ENCODE assay signal across 21 cellular contexts in genomic region chr18:22828171-22828570, GRCh38.
DNase-seq lines count a peak whose midpoint lies in the region; ATAC-seq and TF ChIP-seq lines count a peak whose summit lies in the region.
"Had no signal": no experiment of that assay in that cellular context is flagged by ENCODE, and none has a peak within 500 bp of the region (broad histone marks: within the 10 kb centered on the region; RNA-seq: fewer than 3 reads in every experiment).

No MANE protein-coding gene starts in this region.

- H3K27me3 ChIP-seq in uterus (no peaks in the 10 kb centered on the region), Caco-2 (replicated peaks; ENCODE audit: control insufficient read depth, insufficient read depth, low read length) (no peaks in the 10 kb centered on the region)
- H3K27me3 ChIP-seq: adrenal gland, testis had no signal

- intact Hi-C loops in uterus (cut with DNase I; ENCODE audit: low total_unique reads) (no loop called here), Caco-2 (cut with micrococcal nuclease; ENCODE audit: unreplicated experiment) (no loop called here)

- no peaks in the 10 kb centered on the region for H3K36me3 Mint-ChIP-seq in activated T-cell treated with anti-CD3 and anti-CD28 coated beads, Interleukin-2, amount 50 U/mL, for 72 hours (ENCODE audit: insufficient read depth in 2 of 2)
- no peaks in the 10 kb centered on the region for H3K36me3 Mint-ChIP-seq in progenitor cell of endocrine pancreas (ENCODE audit: insufficient read depth)
- H3K36me3 Mint-ChIP-seq in activated CD8-positive, alpha-beta T cell treated with anti-CD3 and anti-CD28 coated beads, Interleukin-2, amount 10 ng/mL, durations not matched to agents 7 days and 5 days (ENCODE audit: low read depth), result no peaks in the 10 kb centered on the region
- peaks cover 4% of the 10 kb centered on the region for H3K36me3 Mint-ChIP-seq in Caco-2 (ENCODE audit: insufficient read depth, unreplicated experiment)

- POLR2A ChIA-PET in RWPE1 (lab: Yijun Ruan, JAX; ENCODE audit: low non-redundant PET) (no interaction called here), Caco-2 (lab: Charles Lee) (no interaction called here)
- POLR2A ChIA-PET in activated CD8-positive, alpha-beta T cell treated with anti-CD3 and anti-CD28 coated beads, Interleukin-2, amount 10 ng/mL, durations not matched to agents 7 days and 5 days (lab: Charles Lee), result no interaction called here

- H3K9me3 ChIP-seq in uterus (no peaks in the 10 kb centered on the region), Caco-2 (peaks cover 3% of the 10 kb centered on the region; the same call in 1 of the 2 replicates)
- H3K9me3 ChIP-seq: adrenal gland, testis had no signal

- CTCF ChIA-PET in RWPE1 (lab: Yijun Ruan, JAX), result no interaction called here
- CTCF ChIA-PET in activated CD8-positive, alpha-beta T cell treated with anti-CD3 and anti-CD28 coated beads, Interleukin-2, amount 10 ng/mL, durations not matched to agents 7 days and 5 days (lab: Charles Lee), result no interaction called here
- CTCF ChIA-PET in Caco-2 (lab: Charles Lee), result no interaction called here

- DNase-seq in activated T-cell treated with anti-CD3 and anti-CD28 coated beads, Interleukin-2, amount 50 U/mL, for 72 hours, result no peak
- no peak for DNase-seq in activated T-cell treated with anti-CD3 and anti-CD28 coated beads for 4 hours
- peak; percentile 64 for DNase-seq in RWPE1 (ENCODE audit: low spot score)
- DNase-seq in fibroblast of mammary gland (ENCODE audit: low read depth), result peak; percentile 62
- DNase-seq in uterus, result no peak
- no peak for DNase-seq in progenitor cell of endocrine pancreas (ENCODE audit: low spot score, unreplicated experiment)
- no peak for DNase-seq in activated CD8-positive, alpha-beta T cell treated with anti-CD3 and anti-CD28 coated beads, Interleukin-2, amount 10 ng/mL, durations not matched to agents 7 days and 5 days
- no peak for DNase-seq in Caco-2
- DNase-seq: 8988T; activated B cell treated with CpG ODN at 0.5 μM for 24 hours; adrenal gland; C1 segment of cervical spinal cord; cerebellar nuclear complex; effector CD4-positive, alpha-beta T cell; hippocampal formation; NCI-H1930; NCI-H446 treated with DMSO at 0.1 percent for 48 hours; nephron progenitor cell; testis had no signal

- H3K27ac Mint-ChIP-seq in activated T-cell treated with anti-CD3 and anti-CD28 coated beads, Interleukin-2, amount 50 U/mL, for 72 hours, result peak overlapping the region; percentile 9
- H3K27ac Mint-ChIP-seq in progenitor cell of endocrine pancreas (no peak overlapping the region), Caco-2 (ENCODE audit: unreplicated experiment) (no peak overlapping the region)
- H3K27ac Mint-ChIP-seq in activated CD8-positive, alpha-beta T cell treated with anti-CD3 and anti-CD28 coated beads, Interleukin-2, amount 10 ng/mL, durations not matched to agents 7 days and 5 days, result no peak overlapping the region
- H3K27ac Mint-ChIP-seq: activated B cell treated with CpG ODN at 0.5 μM for 24 hours; activated T-helper 1 cell treated with anti-CD3 and anti-CD28 coated beads, Interleukin-12 subunit alpha, Interleukin-12 subunit beta, Interleukin-2, Interleukin-4 antibody, amounts not matched to agents 30 ng/mL and 10 ng/mL and 1 ng/mL, durations not matched to agents 14 hours and 24 hours and 36 hours; nephron progenitor cell had no signal

- peak; percentile 40 to 46 for ATAC-seq in activated T-cell treated with anti-CD3 and anti-CD28 coated beads, Interleukin-2, amount 50 U/mL, for 72 hours (replicated peaks in 1 of 2)
- ATAC-seq in activated CD8-positive, alpha-beta T cell treated with anti-CD3 and anti-CD28 coated beads, Interleukin-2, amount 10 ng/mL, durations not matched to agents 7 days and 5 days, result no peak
- ATAC-seq: HepG2 had no signal

- H3K9me3 Mint-ChIP-seq in activated T-cell treated with anti-CD3 and anti-CD28 coated beads, Interleukin-2, amount 50 U/mL, for 72 hours, result no peaks in the 10 kb centered on the region
- H3K9me3 Mint-ChIP-seq in progenitor cell of endocrine pancreas (ENCODE audit: low read depth), result no peaks in the 10 kb centered on the region
- H3K9me3 Mint-ChIP-seq in activated CD8-positive, alpha-beta T cell treated with anti-CD3 and anti-CD28 coated beads, Interleukin-2, amount 10 ng/mL, durations not matched to agents 7 days and 5 days (ENCODE audit: insufficient read depth), result no peaks in the 10 kb centered on the region
- peaks cover 13% of the 10 kb centered on the region for H3K9me3 Mint-ChIP-seq in Caco-2 (ENCODE audit: unreplicated experiment)
- H3K9me3 Mint-ChIP-seq: activated B cell treated with CpG ODN at 0.5 μM for 24 hours; activated T-helper 1 cell treated with anti-CD3 and anti-CD28 coated beads, Interleukin-12 subunit alpha, Interleukin-12 subunit beta, Interleukin-2, Interleukin-4 antibody, amounts not matched to agents 30 ng/mL and 10 ng/mL and 1 ng/mL, durations not matched to agents 14 hours and 24 hours and 36 hours; nephron progenitor cell had no signal

- H3K27ac ChIP-seq in RWPE1 (no peak overlapping the region), uterus (peak overlapping the region; percentile 41 to 59)
- H3K27ac ChIP-seq: adrenal gland, testis had no signal

- no TSS peak for BruUV-seq in Caco-2 (replicated peaks; lab: Mats Ljungman, UMichigan)

- H3K4me3 Mint-ChIP-seq in activated T-cell treated with anti-CD3 and anti-CD28 coated beads, Interleukin-2, amount 50 U/mL, for 72 hours, result no peak overlapping the region
- no peak overlapping the region for H3K4me3 Mint-ChIP-seq in progenitor cell of endocrine pancreas (ENCODE audit: low read depth)
- H3K4me3 Mint-ChIP-seq in activated CD8-positive, alpha-beta T cell treated with anti-CD3 and anti-CD28 coated beads, Interleukin-2, amount 10 ng/mL, durations not matched to agents 7 days and 5 days, result no peak overlapping the region
- no peak overlapping the region for H3K4me3 Mint-ChIP-seq in Caco-2 (ENCODE audit: unreplicated experiment)
- H3K4me3 Mint-ChIP-seq: activated B cell treated with CpG ODN at 0.5 μM for 24 hours; activated T-helper 1 cell treated with anti-CD3 and anti-CD28 coated beads, Interleukin-12 subunit alpha, Interleukin-12 subunit beta, Interleukin-2, Interleukin-4 antibody, amounts not matched to agents 30 ng/mL and 10 ng/mL and 1 ng/mL, durations not matched to agents 14 hours and 24 hours and 36 hours; nephron progenitor cell had no signal

- no peak for TF ChIP-seq POLR2A in uterus (IDR thresholded peaks at IDR 0.05)

- no peak for TF ChIP-seq CTCF in RWPE1 (conservative IDR thresholded peaks at IDR 0.05; ENCODE audit: low read depth)
- TF ChIP-seq CTCF in fibroblast of mammary gland (conservative IDR thresholded peaks at IDR 0.05; ENCODE audit: control insufficient read depth, insufficient read depth, low read depth, low read length), result no peak
- no peak for TF ChIP-seq CTCF in uterus (IDR thresholded peaks at IDR 0.05)
- no peak for TF ChIP-seq CTCF in progenitor cell of endocrine pancreas (IDR thresholded peaks at IDR 0.05; ENCODE audit: unreplicated experiment)
- no peak for TF ChIP-seq CTCF in Caco-2 (IDR thresholded peaks at IDR 0.05; ENCODE audit: insufficient read depth in 1 of 2, low read depth in 1 of 2, low read length in 1 of 2, severe bottlenecking in 1 of 2, unreplicated experiment in 1 of 2)

- H3K4me1 Mint-ChIP-seq in activated T-cell treated with anti-CD3 and anti-CD28 coated beads, Interleukin-2, amount 50 U/mL, for 72 hours (ENCODE audit: low read depth), result peaks cover 20% of the 10 kb centered on the region
- H3K4me1 Mint-ChIP-seq in progenitor cell of endocrine pancreas (ENCODE audit: low read depth) (no peaks in the 10 kb centered on the region), Caco-2 (ENCODE audit: low read depth, unreplicated experiment) (peaks cover 19% of the 10 kb centered on the region)
- no peaks in the 10 kb centered on the region for H3K4me1 Mint-ChIP-seq in activated CD8-positive, alpha-beta T cell treated with anti-CD3 and anti-CD28 coated beads, Interleukin-2, amount 10 ng/mL, durations not matched to agents 7 days and 5 days (ENCODE audit: low read depth)
- H3K4me1 Mint-ChIP-seq: nephron progenitor cell had no signal

- H3K4me1 ChIP-seq in uterus (no peaks in the 10 kb centered on the region), Caco-2 (peaks cover 51% of the 10 kb centered on the region)
- H3K4me1 ChIP-seq: adrenal gland, testis had no signal

- H3K36me3 ChIP-seq in uterus (no peaks in the 10 kb centered on the region), Caco-2 (ENCODE audit: control insufficient read depth, insufficient read depth, low read length) (no peaks in the 10 kb centered on the region)
- H3K36me3 ChIP-seq: adrenal gland had no signal

- H3K27me3 Mint-ChIP-seq in activated T-cell treated with anti-CD3 and anti-CD28 coated beads, Interleukin-2, amount 50 U/mL, for 72 hours (ENCODE audit: low read depth), result peaks cover 24% of the 10 kb centered on the region
- no peaks in the 10 kb centered on the region for H3K27me3 Mint-ChIP-seq in progenitor cell of endocrine pancreas
- H3K27me3 Mint-ChIP-seq in activated CD8-positive, alpha-beta T cell treated with anti-CD3 and anti-CD28 coated beads, Interleukin-2, amount 10 ng/mL, durations not matched to agents 7 days and 5 days (ENCODE audit: low read depth), result peaks cover 25% of the 10 kb centered on the region
- no peaks in the 10 kb centered on the region for H3K27me3 Mint-ChIP-seq in Caco-2 (ENCODE audit: insufficient read depth, unreplicated experiment)

- H3K4me3 ChIP-seq in fibroblast of mammary gland (ENCODE audit: control insufficient read depth, low read depth, low read length) (no peak overlapping the region), uterus (no peak overlapping the region), Caco-2 (ENCODE audit: low read depth, low read length) (no peak overlapping the region)
- H3K4me3 ChIP-seq: adrenal gland, testis had no signal

Comparison
In these comparisons a context has a peak if more than half of its experiments do, and no peak if none do; other contexts are left out.
1. DNase-seq: peak in RWPE1 (single experiment) and fibroblast of mammary gland (single experiment); none in activated T-cell treated with anti-CD3 and anti-CD28 coated beads, Interleukin-2, amount 50 U/mL, for 72 hours (0 of 2), activated T-cell treated with anti-CD3 and anti-CD28 coated beads for 4 hours (single experiment), uterus (0 of 2), progenitor cell of endocrine pancreas (single experiment), activated CD8-positive, alpha-beta T cell treated with anti-CD3 and anti-CD28 coated beads, Interleukin-2, amount 10 ng/mL, durations not matched to agents 7 days and 5 days (single experiment) and Caco-2 (0 of 2).